Comparison of ENCODE assay signal across 8 cellular contexts in the genomic region with DNA sequence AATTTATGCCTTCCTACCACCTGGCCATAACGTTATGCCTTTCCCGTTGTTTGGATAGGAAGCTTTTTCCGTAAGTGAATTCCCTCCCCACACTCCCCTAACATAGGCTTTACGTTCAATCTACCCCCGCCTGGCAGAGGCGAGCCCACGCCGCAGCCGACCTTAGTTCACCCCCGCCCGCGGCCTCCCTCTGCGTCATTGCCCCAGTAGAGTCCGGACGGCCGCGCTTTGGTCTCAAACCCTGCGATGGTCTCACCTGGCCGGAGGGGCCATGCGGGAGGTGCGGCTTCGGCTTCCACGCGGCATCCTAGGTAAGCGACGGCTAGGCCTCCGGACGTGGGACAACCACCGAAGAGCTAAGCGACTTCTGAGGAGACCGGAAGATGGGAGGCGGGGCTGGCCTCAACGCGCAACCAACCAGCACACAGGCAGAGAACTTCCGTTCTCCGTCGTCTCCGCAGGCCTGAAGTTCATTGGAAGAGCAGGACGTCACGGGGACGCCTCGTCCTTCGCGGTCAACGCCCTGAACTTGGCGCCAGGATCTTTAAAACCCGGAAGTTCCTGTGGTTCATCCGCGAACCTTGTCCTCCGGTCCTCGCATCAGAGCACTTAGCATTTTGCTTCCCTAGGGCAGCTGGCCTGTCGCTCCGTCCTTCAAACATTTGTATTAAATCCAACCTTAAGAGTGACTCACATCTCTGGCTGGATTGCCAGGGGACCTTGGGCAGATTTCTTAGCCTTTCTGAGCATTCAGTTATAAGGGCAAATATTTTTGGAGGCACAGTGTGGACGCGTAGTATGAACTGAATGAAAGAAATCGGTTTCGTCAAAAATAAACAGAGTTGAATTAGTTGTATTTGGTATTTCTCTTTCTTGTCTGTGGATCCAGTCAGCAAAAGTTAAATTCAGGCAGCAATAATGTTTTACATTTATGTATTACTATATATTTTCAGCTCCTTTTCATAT. TPM values are rescaled to one million over a fixed set of nuclear protein-coding genes. Genes with fewer than 3 reads are reported as not detected.
DNase-seq lines count a peak whose midpoint lies in the region; ATAC-seq and TF ChIP-seq lines count a peak whose summit lies in the region.

A gene with protein sequence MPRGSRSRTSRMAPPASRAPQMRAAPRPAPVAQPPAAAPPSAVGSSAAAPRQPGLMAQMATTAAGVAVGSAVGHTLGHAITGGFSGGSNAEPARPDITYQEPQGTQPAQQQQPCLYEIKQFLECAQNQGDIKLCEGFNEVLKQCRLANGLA (minus strand): TSS at position 369 of the 966 bp plus-strand sequence. CDS start 63 bp downstream, at position 306.

- peak within 1 kb of the TSS; percentile 92 for H3K9ac ChIP-seq in BLaER1

- H3K36me3 ChIP-seq in BLaER1 (peaks cover 37% of the 10 kb centered on the region), left lung (peaks cover 0 to 34% of the 10 kb centered on the region in 2 donors)

- ATAC-seq in GM19328 (IDR thresholded peaks at IDR 0.05; ENCODE audit: unreplicated experiment) (peak; percentile 99), HG03520 (IDR thresholded peaks at IDR 0.05; ENCODE audit: unreplicated experiment) (peak; percentile 99), left lung (peak; percentile 100)

- H3K27me3 ChIP-seq in BLaER1 (no peaks in the 10 kb centered on the region), left lung (peaks cover 0 to 8% of the 10 kb centered on the region in 2 donors)

- H3K9me3 ChIP-seq in BLaER1 (peaks cover 16% of the 10 kb centered on the region), left lung (no peaks in the 10 kb centered on the region)

- peaks cover 48% of the 10 kb centered on the region for H4K20me1 ChIP-seq in BLaER1

- peak within 1 kb of the TSS; percentile 93 for H3K27ac ChIP-seq in BLaER1
- H3K27ac ChIP-seq in cingulate gyrus (ENCODE audit: low read depth, low read length), result peak within 1 kb of the TSS; percentile 63
- peak within 1 kb of the TSS; percentile 78 to 91 for H3K27ac ChIP-seq in left lung

- no peak for TF ChIP-seq CTCF in left lung (IDR thresholded peaks at IDR 0.05)

- H3K4me2 ChIP-seq in BLaER1, result peak within 1 kb of the TSS; percentile 92

- H3K4me3 ChIP-seq in BLaER1 (peak within 1 kb of the TSS; percentile 94), left lung (peak within 1 kb of the TSS; percentile 75 to 93)

- H3K4me1 ChIP-seq in BLaER1 (peaks cover 30% of the 10 kb centered on the region), left lung (peaks cover 14 to 26% of the 10 kb centered on the region in 2 donors)

- intact Hi-C loops in left lung (cut with DNase I), result no loop called here

- DNase-seq in NCI-H526 treated with DMSO at 0.1 percent for 48 hours (lab: John Stamatoyannopoulos, UW) (peak; percentile 98), left lung (peak; percentile 94 to 98)
- DNase-seq in activated CD4-positive, alpha-beta T cell treated with anti-CD3 and anti-CD28 coated beads for 48 hours, result peak; percentile 95
- peak; percentile 81 to 84 for DNase-seq in stimulated activated CD4-positive, alpha-beta T cell treated with anti-CD3 and anti-CD28 coated beads, Interleukin-2, amount 100 ng/mL, for 48 hours

RNA-seq across cellular contexts. Expression of the gene that starts here (rescaled TPM):
- 100 to 1,000 TPM; 243 to 302 TPM for total RNA-seq in left lung

Comparison
In these comparisons a context has a peak if more than half of its experiments do, and no peak if none do; other contexts are left out.
1. Peak in every context shown above with its lines: DNase-seq, ATAC-seq, H3K4me3 ChIP-seq and H3K27ac ChIP-seq.